ENCODE assay signal across 8 cellular contexts in the genomic region with DNA sequence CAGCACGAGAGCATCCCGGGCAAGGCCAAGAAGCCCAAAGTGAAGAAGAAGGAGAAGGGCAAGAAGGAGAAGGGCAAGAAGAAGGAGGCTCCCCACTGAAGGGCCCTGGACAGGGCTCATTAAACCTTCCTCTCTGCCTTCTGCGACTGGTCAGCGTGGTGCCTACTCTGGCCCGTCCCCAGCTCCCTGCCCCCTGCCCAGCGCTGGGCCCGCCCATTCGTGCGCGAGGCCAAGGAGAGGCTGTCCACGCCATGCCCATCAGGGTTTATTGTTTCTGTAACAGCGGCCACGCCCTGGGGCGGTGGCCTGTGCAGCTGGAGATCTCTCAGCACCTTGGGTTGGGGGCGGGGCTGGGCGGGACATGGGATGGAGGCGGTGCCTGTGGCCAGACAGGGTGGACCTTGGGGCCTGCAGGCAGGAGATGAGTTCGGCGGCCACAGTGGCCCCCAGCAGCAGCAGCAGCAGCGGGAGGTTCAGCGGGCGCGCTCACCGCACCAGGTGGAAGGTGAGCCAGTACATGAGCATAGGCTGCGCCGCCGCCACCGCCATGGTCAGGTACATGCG. TPM values are rescaled to one million over a fixed set of nuclear protein-coding genes. Genes with fewer than 3 reads are reported as not detected.
DNase-seq lines count a peak whose midpoint lies in the region; ATAC-seq, FAIRE-seq and TF ChIP-seq lines count a peak whose summit lies in the region.

No MANE protein-coding gene starts in this region.

- peaks cover 22% of the 10 kb centered on the region for H3K79me2 ChIP-seq in keratinocyte (ENCODE audit: control insufficient read depth, insufficient read depth, low read length)

- TF ChIP-seq CTCF in keratinocyte (optimal IDR thresholded peaks at IDR 0.05 in 1 of 3, IDR thresholded peaks at IDR 0.05 in 1 of 3, conservative IDR thresholded peaks at IDR 0.05 in 1 of 3; ENCODE audit: extremely low read depth in 1 of 3, insufficient read depth in 2 of 3, low read length in 3 of 3) (no peak), upper lobe of right lung (IDR thresholded peaks at IDR 0.05) (no peak)

- peak overlapping the region; percentile 98 for H3K27ac ChIP-seq in keratinocyte (ENCODE audit: control insufficient read depth, insufficient read depth, low read length)
- H3K27ac ChIP-seq in upper lobe of right lung: peak overlapping the region; percentile 80

- peak overlapping the region; percentile 100 for H3K4me2 ChIP-seq in keratinocyte (ENCODE audit: control insufficient read depth, extremely low read depth, insufficient read depth, low read depth, low read length)

- H2AFZ ChIP-seq in keratinocyte (ENCODE audit: control insufficient read depth, low read length): no peak overlapping the region

- H3K9ac ChIP-seq in keratinocyte (ENCODE audit: control insufficient read depth, extremely low read depth, insufficient read depth, low read length): peak overlapping the region; percentile 98

- H3K9me1 ChIP-seq in keratinocyte (ENCODE audit: control insufficient read depth, extremely low read depth, insufficient read depth, low read length): no peaks in the 10 kb centered on the region

- H3K4me1 ChIP-seq in keratinocyte (ENCODE audit: control insufficient read depth, extremely low read depth, insufficient read depth, low read length) (peaks cover 33% of the 10 kb centered on the region), upper lobe of right lung (peaks cover 10% of the 10 kb centered on the region)

- peak; percentile 90 for ATAC-seq in upper lobe of right lung

- H3K4me3 ChIP-seq in keratinocyte (ENCODE audit: control insufficient read depth in 2 of 3, extremely low read depth in 1 of 3, insufficient read depth in 2 of 3, low read depth in 1 of 3, low read length in 3 of 3) (peak overlapping the region; percentile 64 to 92 (median 90)), upper lobe of right lung (peak overlapping the region; percentile 43)

- H4K20me1 ChIP-seq in keratinocyte (ENCODE audit: control insufficient read depth, extremely low read depth, insufficient read depth, low read length): no peaks in the 10 kb centered on the region

- DNase-seq in NCI-H2081 (lab: John Stamatoyannopoulos, UW): peak; percentile 70 to 78
- no peak for DNase-seq in NCI-H2081 treated with DMSO at 0.1 percent for 48 hours (lab: John Stamatoyannopoulos, UW)
- peak; percentile 68 for DNase-seq in amniotic epithelial cell (ENCODE audit: low read depth)
- peak; percentile 89 for DNase-seq in keratinocyte (ENCODE audit: low read depth, low spot score)
- peak; percentile 92 for DNase-seq in upper lobe of right lung
- no peak for DNase-seq in NCI-H446 (lab: John Stamatoyannopoulos, UW)
- no peak for DNase-seq in activated naive CD4-positive, alpha-beta T cell (lab: John Stamatoyannopoulos, UW)
- DNase-seq in NCI-H2107 (lab: John Stamatoyannopoulos, UW): no peak

- H3K36me3 ChIP-seq in keratinocyte (ENCODE audit: control insufficient read depth in 2 of 2, extremely low read depth in 1 of 2, insufficient read depth in 2 of 2, low read length in 2 of 2) (peaks cover 6 to 26% of the 10 kb centered on the region in 2 experiments), upper lobe of right lung (peaks cover 5% of the 10 kb centered on the region)

- no peak for FAIRE-seq in keratinocyte (lab: Jason Lieb, UNC)

- dilution Hi-C loops in keratinocyte (cut with MboI; ENCODE audit: extremely low pct_ligation_motif_present, low sequenced_read_pairs): no loop called here

- no peaks in the 10 kb centered on the region for H3K27me3 ChIP-seq in keratinocyte (ENCODE audit: control insufficient read depth, extremely low read depth, insufficient read depth, low read length)
- H3K27me3 ChIP-seq in upper lobe of right lung: no peaks in the 10 kb centered on the region

- H3K9me3 ChIP-seq in keratinocyte (ENCODE audit: control insufficient read depth, low read depth, low read length) (no peaks in the 10 kb centered on the region), upper lobe of right lung (no peaks in the 10 kb centered on the region)

- intact Hi-C loops in upper lobe of right lung (cut with DNase I): no loop called here

RNA-seq across cellular contexts. Expression of gene C19orf33, which starts 0.9 kb away (rescaled TPM):
- polyA plus RNA-seq in keratinocyte: 302 to 496 TPM (median 366 TPM) in 3 replicates
- 241 TPM for polyA plus RNA-seq in keratinocyte (2011; ENCODE audit: low read depth)
- 214 and 781 TPM in 2 replicates for polyA plus RNA-seq in keratinocyte (2011; cell fraction: cytosol; rRNA removed)
- polyA plus RNA-seq in keratinocyte (2011; cell fraction: nucleus; rRNA removed): 102 and 139 TPM in 2 replicates
- polyA plus RNA-seq in keratinocyte (2012; ENCODE audit: low replicate concordance): 360 and 816 TPM in 2 replicates
- polyA minus RNA-seq in keratinocyte: 35.2 to 58.7 TPM (median 44.3 TPM) in 3 replicates
- 220 TPM for polyA minus RNA-seq in keratinocyte (2011; cell fraction: cytosol; rRNA and poly(A)+ RNA removed)
- polyA minus RNA-seq in keratinocyte (2011; cell fraction: nucleus; rRNA and poly(A)+ RNA removed): 42.0 and 55.5 TPM in 2 replicates
- total RNA-seq in upper lobe of right lung: 63.0 TPM

RNA-seq across cellular contexts. Expression of gene YIF1B, which starts 10.8 kb away (rescaled TPM):
- 38.1 to 66.5 TPM (median 47.6 TPM) in 3 replicates for polyA plus RNA-seq in keratinocyte
- polyA plus RNA-seq in keratinocyte (2011; ENCODE audit: low read depth): 7.4 TPM
- 29.0 and 58.3 TPM in 2 replicates for polyA plus RNA-seq in keratinocyte (2011; cell fraction: cytosol; rRNA removed)
- 25.8 and 36.8 TPM in 2 replicates for polyA plus RNA-seq in keratinocyte (2011; cell fraction: nucleus; rRNA removed)
- polyA plus RNA-seq in keratinocyte (2012; ENCODE audit: low replicate concordance): 26.1 and 50.0 TPM in 2 replicates
- polyA minus RNA-seq in keratinocyte: 40.3 to 62.6 TPM (median 40.9 TPM) in 3 replicates
- polyA minus RNA-seq in keratinocyte (2011; cell fraction: cytosol; rRNA and poly(A)+ RNA removed): 51.8 TPM
- 12.3 and 12.4 TPM in 2 replicates for polyA minus RNA-seq in keratinocyte (2011; cell fraction: nucleus; rRNA and poly(A)+ RNA removed)
- 37.3 TPM for total RNA-seq in upper lobe of right lung

RNA-seq across cellular contexts. Expression of gene KCNK6, which starts 14.7 kb away (rescaled TPM):
- polyA plus RNA-seq in keratinocyte: 23.9 to 33.7 TPM (median 29.1 TPM) in 3 replicates
- 17.5 TPM for polyA plus RNA-seq in keratinocyte (2011; ENCODE audit: low read depth)
- 23.3 and 23.8 TPM in 2 replicates for polyA plus RNA-seq in keratinocyte (2011; cell fraction: cytosol; rRNA removed)
- polyA plus RNA-seq in keratinocyte (2011; cell fraction: nucleus; rRNA removed): 65.9 and 66.2 TPM in 2 replicates
- polyA plus RNA-seq in keratinocyte (2012; ENCODE audit: low replicate concordance): 34.3 and 38.5 TPM in 2 replicates
- polyA minus RNA-seq in keratinocyte: 17.3 to 23.6 TPM (median 23.1 TPM) in 3 replicates
- 14.8 TPM for polyA minus RNA-seq in keratinocyte (2011; cell fraction: cytosol; rRNA and poly(A)+ RNA removed)
- 19.3 and 32.0 TPM in 2 replicates for polyA minus RNA-seq in keratinocyte (2011; cell fraction: nucleus; rRNA and poly(A)+ RNA removed)
- 13.1 TPM for total RNA-seq in upper lobe of right lung

RNA-seq across cellular contexts. Expression of gene CATSPERG, which starts 30.7 kb away (rescaled TPM):
- polyA plus RNA-seq in keratinocyte: 0.21 to 0.73 TPM (median 0.35 TPM) in 3 replicates
- 2.3 TPM for polyA plus RNA-seq in keratinocyte (2011; ENCODE audit: low read depth)
- 0.28 TPM in 1 of 2 replicates, not detected in the other for polyA plus RNA-seq in keratinocyte (2011; cell fraction: cytosol; rRNA removed)
- 1.5 and 3.3 TPM in 2 replicates for polyA plus RNA-seq in keratinocyte (2011; cell fraction: nucleus; rRNA removed)
- polyA plus RNA-seq in keratinocyte (2012; ENCODE audit: low replicate concordance): 0.28 and 2.7 TPM in 2 replicates
- polyA minus RNA-seq in keratinocyte: 1.2 to 1.5 TPM in 2 of 3 replicates, not detected in the other
- 3.5 TPM for polyA minus RNA-seq in keratinocyte (2011; cell fraction: cytosol; rRNA and poly(A)+ RNA removed)
- 1.7 and 2.1 TPM in 2 replicates for polyA minus RNA-seq in keratinocyte (2011; cell fraction: nucleus; rRNA and poly(A)+ RNA removed)
- 10.6 TPM for total RNA-seq in upper lobe of right lung

RNA-seq across cellular contexts. Expression of gene SPINT2, which starts 40.6 kb away (rescaled TPM):
- 362 to 472 TPM (median 363 TPM) in 3 replicates for polyA plus RNA-seq in keratinocyte
- polyA plus RNA-seq in keratinocyte (2011; ENCODE audit: low read depth): 293 TPM
- 250 and 352 TPM in 2 replicates for polyA plus RNA-seq in keratinocyte (2011; cell fraction: cytosol; rRNA removed)
- polyA plus RNA-seq in keratinocyte (2011; cell fraction: nucleus; rRNA removed): 891 and 980 TPM in 2 replicates
- polyA plus RNA-seq in keratinocyte (2012; ENCODE audit: low replicate concordance): 601 and 646 TPM in 2 replicates
- polyA minus RNA-seq in keratinocyte: 182 to 293 TPM (median 269 TPM) in 3 replicates
- polyA minus RNA-seq in keratinocyte (2011; cell fraction: cytosol; rRNA and poly(A)+ RNA removed): 465 TPM
- polyA minus RNA-seq in keratinocyte (2011; cell fraction: nucleus; rRNA and poly(A)+ RNA removed): 290 and 325 TPM in 2 replicates
- total RNA-seq in upper lobe of right lung: 231 TPM

Comparison
In these comparisons a context has a peak if more than half of its experiments do, and no peak if none do; other contexts are left out.
1. DNase-seq: peak in NCI-H2081 (2 of 2), amniotic epithelial cell (single experiment), keratinocyte (single experiment) and upper lobe of right lung (single experiment); none in NCI-H2081 treated with DMSO at 0.1 percent for 48 hours (single experiment), NCI-H446 (0 of 2), activated naive CD4-positive, alpha-beta T cell (0 of 4) and NCI-H2107 (single experiment).